22 cellular contexts compared by ENCODE assay signal in the genomic region with DNA sequence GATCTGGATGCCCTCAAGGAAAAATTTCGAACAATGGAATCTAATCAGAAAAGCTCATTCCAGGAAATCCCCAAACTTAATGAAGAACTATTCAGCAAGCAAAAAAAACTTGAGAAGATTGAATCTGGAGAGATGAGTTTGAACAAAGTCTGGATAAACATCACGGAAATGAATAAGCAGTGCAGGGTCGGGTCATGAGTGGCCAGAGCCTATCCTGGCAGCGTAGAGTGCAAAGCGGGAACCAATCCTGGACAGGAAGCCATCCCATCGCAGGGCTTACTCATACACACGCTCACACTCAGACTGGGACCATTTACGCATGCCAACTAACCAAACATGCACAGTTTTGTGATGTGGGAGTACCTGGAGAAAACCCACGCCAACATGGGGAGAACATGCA. TPM values are rescaled to one million over a fixed set of nuclear protein-coding genes. Genes with fewer than 3 reads are reported as not detected.
DNase-seq lines count a peak whose midpoint lies in the region; ATAC-seq and TF ChIP-seq lines count a peak whose summit lies in the region.
"Had no signal": no experiment of that assay in that cellular context is flagged by ENCODE, and none has a peak within 500 bp of the region (broad histone marks: within the 10 kb centered on the region; RNA-seq: fewer than 3 reads in every experiment).

No MANE protein-coding gene starts in this region.

- DNase-seq in natural killer cell, result no peak
- no peak for DNase-seq in natural killer cell treated with Interleukin-12 subunit alpha and Interleukin-12 subunit beta and Interleukin-15 and Interleukin-18, amount 100 ng/mL, for 72 hours (ENCODE audit: low spot score)
- peak; percentile 84 for DNase-seq in dermis blood vessel endothelial cell
- DNase-seq in immature natural killer cell, result no peak
- no peak for DNase-seq in left ventricle myocardium inferior
- DNase-seq in mesendoderm, result no peak
- DNase-seq in prostate gland (ENCODE audit: low spot score), result no peak
- DNase-seq: 8988T, AML-193, DMS53, EL, H7, Karpas-422, NCI-H1694 treated with DMSO at 0.1 percent for 48 hours, NCI-H2081 treated with DMSO at 0.1 percent for 48 hours, NCI-H2171 treated with DMSO at 0.1 percent for 48 hours, NCI-H524 treated with DMSO at 0.1 percent for 48 hours, NCI-H82 had no signal

- H3K18ac ChIP-seq in mesendoderm (ENCODE audit: low read length), result no peak overlapping the region

- no peak for TF ChIP-seq POLR2A in prostate gland (IDR thresholded peaks at IDR 0.05)

- no peak overlapping the region for H3K4me3 ChIP-seq in left ventricle myocardium inferior
- H3K4me3 ChIP-seq in mesendoderm (ENCODE audit: low read length), result no peak overlapping the region
- no peak overlapping the region for H3K4me3 ChIP-seq in prostate gland
- H3K4me3 ChIP-seq: SJSA1 had no signal

- H3K36me3 ChIP-seq in left ventricle myocardium inferior (no peaks in the 10 kb centered on the region), mesendoderm (ENCODE audit: control insufficient read depth, insufficient read depth, low read length) (no peaks in the 10 kb centered on the region), prostate gland (no peaks in the 10 kb centered on the region)
- H3K36me3 ChIP-seq: SJSA1 had no signal

- no peak overlapping the region for H3K23ac ChIP-seq in mesendoderm (ENCODE audit: low read length)

- H2BK15ac ChIP-seq in mesendoderm (replicated peaks; ENCODE audit: low read depth), result no peak overlapping the region

- no peak overlapping the region for H3K9ac ChIP-seq in mesendoderm (ENCODE audit: low read length)

- no peak overlapping the region for H3K56ac ChIP-seq in mesendoderm (ENCODE audit: low read length)

- H3K4me2 ChIP-seq in mesendoderm (ENCODE audit: low read length), result no peak overlapping the region

- H4K8ac ChIP-seq in mesendoderm (ENCODE audit: low read depth, low read length), result no peak overlapping the region

- H3K36me3 Mint-ChIP-seq in natural killer cell, result no peaks in the 10 kb centered on the region
- H3K36me3 Mint-ChIP-seq in natural killer cell treated with Interleukin-12 subunit alpha and Interleukin-12 subunit beta and Interleukin-15 and Interleukin-18, amount 100 ng/mL, for 72 hours, result no peaks in the 10 kb centered on the region
- peaks cover 0 to 5% (median 3%) of the 10 kb centered on the region in 3 donors for H3K36me3 Mint-ChIP-seq in immature natural killer cell

- intact Hi-C loops in natural killer cell (cut with micrococcal nuclease), result no loop called here
- intact Hi-C loops in left ventricle myocardium inferior (cut with micrococcal nuclease), result no loop called here
- intact Hi-C loops in prostate gland (cut with DNase I), result no loop called here

- H4K5ac ChIP-seq in mesendoderm (ENCODE audit: low read length), result no peak overlapping the region

- H3K9me3 ChIP-seq in left ventricle myocardium inferior (replicated peaks) (peaks cover 20% of the 10 kb centered on the region), prostate gland (no peaks in the 10 kb centered on the region)

- peaks cover 8% of the 10 kb centered on the region for H3K4me1 ChIP-seq in left ventricle myocardium inferior
- H3K4me1 ChIP-seq in mesendoderm (ENCODE audit: control insufficient read depth, low read depth, low read length), result no peaks in the 10 kb centered on the region
- H3K4me1 ChIP-seq in prostate gland (replicated peaks), result no peaks in the 10 kb centered on the region
- H3K4me1 ChIP-seq: SJSA1 had no signal

- H3K79me1 ChIP-seq in mesendoderm (ENCODE audit: low read length), result no peaks in the 10 kb centered on the region

- peak overlapping the region; percentile 71 to 77 for H3K27ac Mint-ChIP-seq in natural killer cell
- H3K27ac Mint-ChIP-seq in natural killer cell treated with Interleukin-12 subunit alpha and Interleukin-12 subunit beta and Interleukin-15 and Interleukin-18, amount 100 ng/mL, for 72 hours, result peak overlapping the region in 1 of 2 donors; percentile 50
- H3K27ac Mint-ChIP-seq in immature natural killer cell, result peak overlapping the region in 2 of 6 donors; percentile 62 to 71
- H3K27ac Mint-ChIP-seq: IgD-negative memory B cell had no signal

- H3K4ac ChIP-seq in mesendoderm (ENCODE audit: low read depth, low read length), result no peak overlapping the region

- ATAC-seq in natural killer cell, result no peak
- ATAC-seq in natural killer cell treated with Interleukin-12 subunit alpha and Interleukin-12 subunit beta and Interleukin-15 and Interleukin-18, amount 100 ng/mL, for 72 hours, result no peak
- ATAC-seq: Panc1 had no signal

- H3K9me3 Mint-ChIP-seq in natural killer cell (no peaks in the 10 kb centered on the region), immature natural killer cell (peaks cover 0 to 8% (median 2%) of the 10 kb centered on the region in 6 donors)
- no peaks in the 10 kb centered on the region for H3K9me3 Mint-ChIP-seq in natural killer cell treated with Interleukin-12 subunit alpha and Interleukin-12 subunit beta and Interleukin-15 and Interleukin-18, amount 100 ng/mL, for 72 hours

- H2BK5ac ChIP-seq in mesendoderm (ENCODE audit: low read length), result no peak overlapping the region

- WGBS in mesendoderm (ENCODE audit: extremely low coverage, insufficient coverage, low lambda C conversion rate), result no CpG with 5 or more reads among the region's 9 CpGs
- 85% methylated on average over 9 of the region's 9 CpGs for WGBS in prostate gland

- no peaks in the 10 kb centered on the region for H3K79me2 ChIP-seq in mesendoderm (ENCODE audit: control insufficient read depth, insufficient read depth, low read length)

- H3K4me1 Mint-ChIP-seq in natural killer cell (peaks cover 15 to 22% of the 10 kb centered on the region in 2 donors), immature natural killer cell (peaks cover 23 to 32% of the 10 kb centered on the region in 2 donors)
- peaks cover 13 to 17% of the 10 kb centered on the region in 2 donors for H3K4me1 Mint-ChIP-seq in natural killer cell treated with Interleukin-12 subunit alpha and Interleukin-12 subunit beta and Interleukin-15 and Interleukin-18, amount 100 ng/mL, for 72 hours (ENCODE audit: low read depth in 2 of 2)

- H3K27ac ChIP-seq in left ventricle myocardium inferior (replicated peaks) (no peak overlapping the region), mesendoderm (ENCODE audit: low read depth, low read length) (no peak overlapping the region), prostate gland (no peak overlapping the region)
- H3K27ac ChIP-seq: C4-2B, SJSA1 had no signal

- H2BK120ac ChIP-seq in mesendoderm (ENCODE audit: low read depth, low read length), result no peak overlapping the region

- H3K27me3 Mint-ChIP-seq in natural killer cell (ENCODE audit: low read depth in 2 of 2), result no peaks in the 10 kb centered on the region
- H3K27me3 Mint-ChIP-seq in natural killer cell treated with Interleukin-12 subunit alpha and Interleukin-12 subunit beta and Interleukin-15 and Interleukin-18, amount 100 ng/mL, for 72 hours, result no peaks in the 10 kb centered on the region
- peaks cover 0 to 3% (median 0%) of the 10 kb centered on the region in 3 donors for H3K27me3 Mint-ChIP-seq in immature natural killer cell (ENCODE audit: low read depth in 3 of 3)

- no peak overlapping the region for H2AK5ac ChIP-seq in mesendoderm (ENCODE audit: low read length)

- no peak for TF ChIP-seq CTCF in natural killer cell (IDR thresholded peaks at IDR 0.05)
- no peak for TF ChIP-seq CTCF in left ventricle myocardium inferior (IDR thresholded peaks at IDR 0.05; ENCODE audit: borderline replicate concordance)
- TF ChIP-seq CTCF in prostate gland (IDR thresholded peaks at IDR 0.05), result no peak

- H3K27me3 ChIP-seq in left ventricle myocardium inferior (ENCODE audit: low read depth) (no peaks in the 10 kb centered on the region), mesendoderm (ENCODE audit: insufficient read depth, low read length, poor library complexity) (no peaks in the 10 kb centered on the region), prostate gland (replicated peaks; ENCODE audit: insufficient read depth) (no peaks in the 10 kb centered on the region)
- H3K27me3 ChIP-seq: SJSA1 had no signal

- H3K4me3 Mint-ChIP-seq in natural killer cell (no peak overlapping the region), immature natural killer cell (peak overlapping the region in 4 of 5 donors; percentile 21 to 59 (median 45))
- H3K4me3 Mint-ChIP-seq in natural killer cell treated with Interleukin-12 subunit alpha and Interleukin-12 subunit beta and Interleukin-15 and Interleukin-18, amount 100 ng/mL, for 72 hours, result no peak overlapping the region

RNA-seq across cellular contexts. Expression of a gene that starts 43.1 kb away (rescaled TPM):
- 10 to 100 TPM; 15.0 to 19.1 (median 19.1) TPM for total RNA-seq in natural killer cell
- total RNA-seq in natural killer cell treated with Interleukin-12 subunit alpha and Interleukin-12 subunit beta and Interleukin-15 and Interleukin-18, amount 100 ng/mL, for 72 hours, result 1 to 10 TPM; 7.6 to 10.0 TPM
- total RNA-seq in dermis blood vessel endothelial cell, result 30.1 and 34.9 TPM in 2 replicates
- 10 to 100 TPM in 2 of 3 donors, 1 to 10 TPM in 1; 8.6 to 18.9 (median 10.2) TPM for polyA plus RNA-seq in immature natural killer cell
- total RNA-seq in left ventricle myocardium inferior, result 7.8 TPM
- polyA plus RNA-seq in mesendoderm (2013, experiment 1 of 2), result 11.0 TPM
- polyA plus RNA-seq in mesendoderm (2013, experiment 2 of 2), result 11.6 TPM
- 10 to 100 TPM; 12.0 to 31.5 TPM for total RNA-seq in prostate gland

Comparison
In these comparisons a context has a peak if more than half of its experiments do, and no peak if none do; other contexts are left out.
1. H3K4me3 Mint-ChIP-seq: peak in immature natural killer cell (4 of 5); none in natural killer cell (single experiment) and natural killer cell treated with Interleukin-12 subunit alpha and Interleukin-12 subunit beta and Interleukin-15 and Interleukin-18, amount 100 ng/mL, for 72 hours (single experiment).